Comparison of ENCODE assay signal across 19 cellular contexts in the genomic region with DNA sequence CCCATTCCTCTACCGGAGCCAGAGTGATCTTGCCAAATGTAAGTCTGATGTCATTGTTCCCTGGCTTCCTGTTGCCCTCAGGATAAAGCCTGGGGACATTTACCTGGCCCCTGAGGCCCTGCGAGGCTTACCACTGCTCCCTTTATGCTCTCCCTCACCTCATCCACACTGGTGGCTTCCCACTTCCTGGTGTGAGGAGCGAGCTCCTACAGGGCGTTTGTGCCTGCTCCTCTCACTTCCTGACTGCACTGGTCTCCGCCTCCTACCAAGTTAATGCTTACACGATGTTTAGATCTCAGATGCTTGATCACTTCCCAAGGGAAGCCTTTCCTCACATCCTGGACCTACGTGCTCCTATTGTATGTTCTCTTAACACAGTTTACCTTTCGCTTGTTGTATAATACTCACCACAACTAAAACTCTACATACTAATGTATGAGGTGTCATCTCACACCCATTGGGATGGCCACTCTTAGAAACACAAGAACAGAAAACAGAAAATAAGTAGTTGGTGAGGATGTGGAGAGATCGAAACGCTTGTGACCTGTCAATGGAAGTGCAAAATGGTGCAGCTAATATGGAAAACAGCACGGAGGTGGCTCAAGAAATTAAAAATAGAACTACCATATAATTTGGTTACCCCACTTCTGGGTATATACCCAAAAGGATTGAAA.
DNase-seq lines count a peak whose midpoint lies in the region; ATAC-seq and TF ChIP-seq lines count a peak whose summit lies in the region.
"Had no signal": no experiment of that assay in that cellular context is flagged by ENCODE, and none has a peak within 500 bp of the region (broad histone marks: within the 10 kb centered on the region; RNA-seq: fewer than 3 reads in every experiment).

No MANE protein-coding gene starts in this region.

- CTCF ChIA-PET in activated CD8-positive, alpha-beta memory T cell treated with anti-CD3 and anti-CD28 coated beads, Interleukin-2, amount 10 ng/mL, durations not matched to agents 7 days and 5 days (lab: Charles Lee), result interaction anchor here (0.7 kb wide), 1 partner anchor 9 kb away, joined by 4 read pairs; no protein-coding TSS in a partner anchor

- peaks cover 8% of the 10 kb centered on the region for H3K36me3 Mint-ChIP-seq in activated CD8-positive, alpha-beta memory T cell treated with anti-CD3 and anti-CD28 coated beads, Interleukin-2, amount 10 ng/mL, durations not matched to agents 7 days and 5 days
- peaks cover 9% of the 10 kb centered on the region for H3K36me3 Mint-ChIP-seq in activated naive CD8-positive, alpha-beta T cell treated with anti-CD3 and anti-CD28 coated beads, Interleukin-2, amount 10 ng/mL, durations not matched to agents 7 days and 5 days
- H3K36me3 Mint-ChIP-seq: stimulated activated memory B cell treated with anti-CD40 and anti-IgM and Interleukin-4, amounts not matched to agents 10 μg/mL and 1 μg/mL and 100 μg/mL, for 72 hours had no signal

- H3K36me3 ChIP-seq in esophagus squamous epithelium, result no peaks in the 10 kb centered on the region
- H3K36me3 ChIP-seq: ascending aorta, gastrocnemius medialis, prostate gland, upper lobe of right lung had no signal

- no peak for TF ChIP-seq POLR2A in esophagus squamous epithelium (IDR thresholded peaks at IDR 0.05)

- peaks cover 22% of the 10 kb centered on the region for H3K4me1 Mint-ChIP-seq in activated CD8-positive, alpha-beta memory T cell treated with anti-CD3 and anti-CD28 coated beads, Interleukin-2, amount 10 ng/mL, durations not matched to agents 7 days and 5 days
- peaks cover 60% of the 10 kb centered on the region for H3K4me1 Mint-ChIP-seq in activated naive CD8-positive, alpha-beta T cell treated with anti-CD3 and anti-CD28 coated beads, Interleukin-2, amount 10 ng/mL, durations not matched to agents 7 days and 5 days
- H3K4me1 Mint-ChIP-seq: stimulated activated memory B cell treated with anti-CD40 and anti-IgM and Interleukin-4, amounts not matched to agents 10 μg/mL and 1 μg/mL and 100 μg/mL, for 72 hours had no signal

- H3K4me3 ChIP-seq in esophagus squamous epithelium, result no peak overlapping the region
- H3K4me3 ChIP-seq: ascending aorta, gastrocnemius medialis, prostate gland, smooth muscle cell, upper lobe of right lung had no signal

- H3K4me1 ChIP-seq in esophagus squamous epithelium, result no peaks in the 10 kb centered on the region
- H3K4me1 ChIP-seq: ascending aorta, prostate gland, upper lobe of right lung had no signal

- H3K27me3 ChIP-seq in esophagus squamous epithelium, result no peaks in the 10 kb centered on the region
- H3K27me3 ChIP-seq: ascending aorta, gastrocnemius medialis, upper lobe of right lung had no signal

- no peak for DNase-seq in activated CD8-positive, alpha-beta memory T cell treated with anti-CD3 and anti-CD28 coated beads, Interleukin-2, amount 10 ng/mL, durations not matched to agents 7 days and 5 days
- DNase-seq in activated CD8-positive, alpha-beta memory T cell treated with anti-CD3 and anti-CD28 coated beads for 24 hours, result no peak
- DNase-seq in MV-4-11 (lab: John Stamatoyannopoulos, UW) (peak; percentile 18), esophagus squamous epithelium (lab: John Stamatoyannopoulos, UW) (no peak), dedifferentiated amniotic fluid mesenchymal stem cell (ENCODE audit: extremely low spot score) (no peak)
- DNase-seq in activated naive CD8-positive, alpha-beta T cell treated with anti-CD3 and anti-CD28 coated beads, Interleukin-2, amount 10 ng/mL, durations not matched to agents 7 days and 5 days, result no peak
- DNase-seq in stimulated activated naive CD8-positive, alpha-beta T cell treated with anti-CD3 and anti-CD28 coated beads, Interleukin-15, Interleukin-2, amounts not matched to agents 100 U/mL and 50 U/mL, for 24 hours, result no peak
- DNase-seq: COR-L47, gastrocnemius medialis, GOT3, NCI-H226, upper lobe of right lung had no signal

- 74 to 76% methylated on average over 11 of the region's 11 CpGs for WGBS in esophagus squamous epithelium, 2 donors

- no peak overlapping the region for H3K4me3 Mint-ChIP-seq in activated CD8-positive, alpha-beta memory T cell treated with anti-CD3 and anti-CD28 coated beads, Interleukin-2, amount 10 ng/mL, durations not matched to agents 7 days and 5 days
- H3K4me3 Mint-ChIP-seq in activated naive CD8-positive, alpha-beta T cell treated with anti-CD3 and anti-CD28 coated beads, Interleukin-2, amount 10 ng/mL, durations not matched to agents 7 days and 5 days, result peak overlapping the region; percentile 65
- H3K4me3 Mint-ChIP-seq: stimulated activated memory B cell treated with anti-CD40 and anti-IgM and Interleukin-4, amounts not matched to agents 10 μg/mL and 1 μg/mL and 100 μg/mL, for 72 hours had no signal

- peak; percentile 20 for ATAC-seq in activated CD8-positive, alpha-beta memory T cell treated with anti-CD3 and anti-CD28 coated beads, Interleukin-2, amount 10 ng/mL, durations not matched to agents 7 days and 5 days
- ATAC-seq in activated naive CD8-positive, alpha-beta T cell treated with anti-CD3 and anti-CD28 coated beads, Interleukin-2, amount 10 ng/mL, durations not matched to agents 7 days and 5 days (ENCODE audit: low read depth), result peak; percentile 33
- ATAC-seq in stimulated activated naive CD8-positive, alpha-beta T cell treated with anti-CD3 and anti-CD28 coated beads, Interleukin-15, Interleukin-2, amounts not matched to agents 100 U/mL and 50 U/mL, for 24 hours, result peak; percentile 26
- no peak for ATAC-seq in GM18907 (IDR thresholded peaks at IDR 0.05; ENCODE audit: unreplicated experiment)
- ATAC-seq: gastrocnemius medialis; stimulated activated memory B cell treated with anti-CD40 and anti-IgM and Interleukin-4, amounts not matched to agents 10 μg/mL and 1 μg/mL and 100 μg/mL, for 72 hours had no signal

- intact Hi-C loops in esophagus squamous epithelium (cut with DNase I), result no loop called here

- H3K9me3 Mint-ChIP-seq in activated CD8-positive, alpha-beta memory T cell treated with anti-CD3 and anti-CD28 coated beads, Interleukin-2, amount 10 ng/mL, durations not matched to agents 7 days and 5 days (ENCODE audit: low read depth), result no peaks in the 10 kb centered on the region
- peaks cover 6% of the 10 kb centered on the region for H3K9me3 Mint-ChIP-seq in activated naive CD8-positive, alpha-beta T cell treated with anti-CD3 and anti-CD28 coated beads, Interleukin-2, amount 10 ng/mL, durations not matched to agents 7 days and 5 days

- no peak for TF ChIP-seq CTCF in esophagus squamous epithelium (IDR thresholded peaks at IDR 0.05)

- H3K9me3 ChIP-seq in esophagus squamous epithelium, result no peaks in the 10 kb centered on the region
- H3K9me3 ChIP-seq: ascending aorta, gastrocnemius medialis, prostate gland, upper lobe of right lung had no signal

- POLR2A ChIA-PET in activated naive CD8-positive, alpha-beta T cell treated with anti-CD3 and anti-CD28 coated beads, Interleukin-2, amount 10 ng/mL, durations not matched to agents 7 days and 5 days (lab: Charles Lee), result no interaction called here

- peak overlapping the region; percentile 55 for H3K27ac Mint-ChIP-seq in activated CD8-positive, alpha-beta memory T cell treated with anti-CD3 and anti-CD28 coated beads, Interleukin-2, amount 10 ng/mL, durations not matched to agents 7 days and 5 days
- H3K27ac Mint-ChIP-seq in activated naive CD8-positive, alpha-beta T cell treated with anti-CD3 and anti-CD28 coated beads, Interleukin-2, amount 10 ng/mL, durations not matched to agents 7 days and 5 days, result peak overlapping the region; percentile 86
- H3K27ac Mint-ChIP-seq: stimulated activated memory B cell treated with anti-CD40 and anti-IgM and Interleukin-4, amounts not matched to agents 10 μg/mL and 1 μg/mL and 100 μg/mL, for 72 hours had no signal

- H3K27ac ChIP-seq in esophagus squamous epithelium, result no peak overlapping the region
- H3K27ac ChIP-seq: ascending aorta, epithelial cell of prostate, KMS-11, prostate gland, upper lobe of right lung had no signal

- peaks cover 2% of the 10 kb centered on the region for H3K27me3 Mint-ChIP-seq in activated CD8-positive, alpha-beta memory T cell treated with anti-CD3 and anti-CD28 coated beads, Interleukin-2, amount 10 ng/mL, durations not matched to agents 7 days and 5 days
- H3K27me3 Mint-ChIP-seq in activated naive CD8-positive, alpha-beta T cell treated with anti-CD3 and anti-CD28 coated beads, Interleukin-2, amount 10 ng/mL, durations not matched to agents 7 days and 5 days, result no peaks in the 10 kb centered on the region
- H3K27me3 Mint-ChIP-seq: stimulated activated memory B cell treated with anti-CD40 and anti-IgM and Interleukin-4, amounts not matched to agents 10 μg/mL and 1 μg/mL and 100 μg/mL, for 72 hours had no signal
